ENCODE assay signal across 9 cellular contexts in the genomic region with DNA sequence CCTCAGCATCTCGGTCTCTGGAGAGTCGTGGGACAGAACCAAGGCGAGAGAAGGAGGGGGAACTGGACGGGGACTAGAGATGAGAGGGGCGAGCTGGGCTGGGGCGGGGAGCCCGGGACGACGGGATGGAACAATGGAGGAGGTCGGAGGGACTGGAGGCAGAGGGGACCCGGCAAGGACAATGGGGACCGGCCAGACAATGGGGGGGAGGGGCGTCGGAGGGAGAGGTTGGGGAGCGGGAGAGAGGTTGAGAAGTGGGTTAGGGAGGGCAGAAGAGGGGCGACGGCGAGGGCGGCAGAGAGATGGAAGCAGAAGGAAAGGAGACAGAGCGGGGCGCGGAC. TPM values are rescaled to one million over a fixed set of nuclear protein-coding genes. Genes with fewer than 3 reads are reported as not detected.
DNase-seq lines count a peak whose midpoint lies in the region; ATAC-seq and TF ChIP-seq lines count a peak whose summit lies in the region.
"Had no signal": no experiment of that assay in that cellular context is flagged by ENCODE, and none has a peak within 500 bp of the region (broad histone marks: within the 10 kb centered on the region; RNA-seq: fewer than 3 reads in every experiment).

No MANE protein-coding gene starts in this region.

- no peak overlapping the region for H2AK5ac ChIP-seq in mesendoderm (ENCODE audit: low read length)

- H3K9me3 ChIP-seq in heart left ventricle (no peaks in the 10 kb centered on the region), breast epithelium (no peaks in the 10 kb centered on the region), upper lobe of right lung (no peaks in the 10 kb centered on the region)

- no peak overlapping the region for H3K18ac ChIP-seq in mesendoderm (ENCODE audit: low read length)

- no peaks in the 10 kb centered on the region for H3K79me2 ChIP-seq in mesendoderm (ENCODE audit: control insufficient read depth, insufficient read depth, low read length)

- H2BK5ac ChIP-seq in mesendoderm (ENCODE audit: low read length): no peak overlapping the region

- H2BK15ac ChIP-seq in mesendoderm (replicated peaks; ENCODE audit: low read depth): no peak overlapping the region

- no peaks in the 10 kb centered on the region for H3K79me1 ChIP-seq in mesendoderm (ENCODE audit: low read length)

- intact Hi-C loops in heart left ventricle (cut with DNase I) (loop anchor here (2.0 to 10.0 kb wide), 9 partner anchors 51 to 87 kb away; no protein-coding TSS in a partner anchor), Right ventricle myocardium superior (cut with DNase I) (loop anchor here (5.0 kb wide), 1 partner anchor 51 kb away; no protein-coding TSS in a partner anchor), breast epithelium (cut with DNase I; ENCODE audit: low total_unique reads) (loop anchor here (5.0 kb wide), 1 partner anchor 61 kb away; no protein-coding TSS in a partner anchor), upper lobe of right lung (cut with DNase I) (loop anchor here (10.0 kb wide), 1 partner anchor 49 kb away; no protein-coding TSS in a partner anchor)

- no peak for DNase-seq in heart left ventricle
- no peak for DNase-seq in Right ventricle myocardium superior
- DNase-seq in breast epithelium (ENCODE audit: low spot score in 2 of 2): no peak
- DNase-seq in mesendoderm: no peak
- no peak for DNase-seq in upper lobe of right lung
- DNase-seq in DMS153 treated with DMSO at 0.1 percent for 48 hours (lab: John Stamatoyannopoulos, UW; ENCODE audit: unreplicated experiment): no peak
- DNase-seq in activated CD4-positive, CD25-positive, alpha-beta regulatory T cell (lab: John Stamatoyannopoulos, UW): no peak
- DNase-seq: GOT3 had no signal

- H4K8ac ChIP-seq in mesendoderm (ENCODE audit: low read depth, low read length): no peak overlapping the region

- ATAC-seq in heart left ventricle: no peak
- ATAC-seq in Right ventricle myocardium superior (ENCODE audit: poor library complexity): no peak
- ATAC-seq in upper lobe of right lung: no peak
- ATAC-seq in HG03175 (IDR thresholded peaks at IDR 0.05; ENCODE audit: unreplicated experiment): no peak

- H3K36me3 ChIP-seq in heart left ventricle (no peaks in the 10 kb centered on the region), breast epithelium (no peaks in the 10 kb centered on the region), mesendoderm (ENCODE audit: control insufficient read depth, insufficient read depth, low read length) (no peaks in the 10 kb centered on the region), upper lobe of right lung (no peaks in the 10 kb centered on the region)

- H3K4me2 ChIP-seq in mesendoderm (ENCODE audit: low read length): peak overlapping the region; percentile 60

- H2BK120ac ChIP-seq in mesendoderm (ENCODE audit: low read depth, low read length): no peak overlapping the region

- peak overlapping the region; percentile 29 to 76 (median 56) for H3K4me3 ChIP-seq in heart left ventricle
- peak overlapping the region; percentile 40 to 84 (median 66) for H3K4me3 ChIP-seq in breast epithelium
- peak overlapping the region; percentile 20 for H3K4me3 ChIP-seq in mesendoderm (ENCODE audit: low read length)
- H3K4me3 ChIP-seq in upper lobe of right lung: peak overlapping the region; percentile 37

- no peak overlapping the region for H3K23ac ChIP-seq in mesendoderm (ENCODE audit: low read length)

- TF ChIP-seq POLR2A in heart left ventricle (IDR thresholded peaks at IDR 0.05) (no peak), breast epithelium (IDR thresholded peaks at IDR 0.05) (no peak)

- H3K27me3 ChIP-seq in heart left ventricle (peaks cover 17 to 65% (median 46%) of the 10 kb centered on the region in 9 donors), breast epithelium (peaks cover 0 to 38% of the 10 kb centered on the region in 2 donors), mesendoderm (ENCODE audit: insufficient read depth, low read length, poor library complexity) (peaks cover 13% of the 10 kb centered on the region), upper lobe of right lung (peaks cover 56% of the 10 kb centered on the region)

- TF ChIP-seq CTCF in heart left ventricle (IDR thresholded peaks at IDR 0.05): no peak
- no peak for TF ChIP-seq CTCF in breast epithelium (IDR thresholded peaks at IDR 0.05)
- no peak for TF ChIP-seq CTCF in upper lobe of right lung (IDR thresholded peaks at IDR 0.05)

- H3K4me1 ChIP-seq in heart left ventricle (peaks cover 0 to 38% (median 25%) of the 10 kb centered on the region in 12 donors), breast epithelium (peaks cover 7 to 10% of the 10 kb centered on the region in 2 donors), mesendoderm (ENCODE audit: control insufficient read depth, low read depth, low read length) (peaks cover 7% of the 10 kb centered on the region), upper lobe of right lung (peaks cover 31% of the 10 kb centered on the region)

- WGBS in heart left ventricle, 4 donors: 1 to 3% (median 2%) methylated on average over 22 of the region's 22 CpGs
- no CpG with 5 or more reads among the region's 22 CpGs for WGBS in mesendoderm (ENCODE audit: extremely low coverage, insufficient coverage, low lambda C conversion rate)

- H3K27ac ChIP-seq in heart left ventricle (peak overlapping the region in 3 of 12 donors; percentile 5 to 26 (median 12)), breast epithelium (peak overlapping the region; percentile 62 to 70), mesendoderm (ENCODE audit: low read depth, low read length) (no peak overlapping the region), upper lobe of right lung (no peak overlapping the region)

- peak overlapping the region; percentile 80 for H3K56ac ChIP-seq in mesendoderm (ENCODE audit: low read length)

- H3K4ac ChIP-seq in mesendoderm (ENCODE audit: low read depth, low read length): no peak overlapping the region

- H4K5ac ChIP-seq in mesendoderm (ENCODE audit: low read length): no peak overlapping the region

- H3K9ac ChIP-seq in mesendoderm (ENCODE audit: low read length): peak overlapping the region; percentile 37

RNA-seq across cellular contexts. Expression of gene NGFR, which starts 0.7 kb away (rescaled TPM):
- total RNA-seq in heart left ventricle (10 to 100 TPM in 5 of 9 donors, 1 to 10 TPM in 4; 2.3 to 16.8 (median 11.3) TPM), Right ventricle myocardium superior (8.0 TPM), breast epithelium (10 to 100 TPM in 2 of 3 donors, 1 to 10 TPM in 1; 3.4 to 27.8 (median 17.7) TPM), upper lobe of right lung (0.78 TPM)
- 1 to 10 TPM; 4.6 to 5.7 TPM for polyA plus RNA-seq in heart left ventricle
- polyA plus RNA-seq in mesendoderm (2013, experiment 1 of 2): 1.8 TPM
- 1.7 TPM for polyA plus RNA-seq in mesendoderm (2013, experiment 2 of 2)

Comparison
In these comparisons a context has a peak if more than half of its experiments do, and no peak if none do; other contexts are left out.
1. H3K27ac ChIP-seq: peak in breast epithelium (2 of 2); none in mesendoderm (single experiment) and upper lobe of right lung (single experiment).
2. Peak in every context shown above with its lines, with median percentiles within 50 percentile points of each other: H3K4me3 ChIP-seq.